Comparison of ENCODE assay signal across 35 cellular contexts in the genomic region with DNA sequence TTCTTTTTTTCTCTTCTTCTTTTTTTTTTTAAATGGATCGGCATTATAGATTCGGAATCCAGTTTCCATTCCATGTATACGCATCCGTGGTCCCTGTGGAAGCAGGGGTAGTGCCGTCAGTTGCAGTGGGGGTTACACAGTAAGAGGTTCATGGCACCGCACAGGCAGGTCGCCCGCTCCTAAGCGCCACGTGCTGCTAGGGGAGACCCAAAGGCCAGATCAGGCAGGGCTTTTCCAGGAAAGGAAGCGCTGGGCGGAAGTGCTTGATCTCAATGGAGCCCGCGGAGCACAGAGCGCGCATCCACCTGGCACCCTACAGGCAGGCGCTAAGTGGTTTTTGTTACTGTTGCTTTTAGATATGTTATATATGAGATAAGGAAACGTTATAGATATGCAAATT.
"Had no signal": no experiment of that assay in that cellular context is flagged by ENCODE, and none has a peak within 500 bp of the region (broad histone marks: within the 10 kb centered on the region; RNA-seq: fewer than 3 reads in every experiment).

No MANE protein-coding gene starts in this region.

- H3K4me3 ChIP-seq: MG63 had no signal

- H3K36me3 ChIP-seq: MG63 had no signal

- H3K27ac ChIP-seq: KMS-11 had no signal

- H3K9me3 ChIP-seq: MG63 had no signal

- DNase-seq: Karpas-422, Kasumi-1, KG1, MG63, MM.1S, MV-4-11, NCI-H1048, NCI-H1092, NCI-H1092 treated with DMSO at 0.1 percent for 48 hours, NCI-H1105, NCI-H1105 treated with DMSO at 0.1 percent for 48 hours, NCI-H1417, NCI-H1417 treated with DMSO at 0.1 percent for 48 hours, NCI-H1436, NCI-H1436 treated with DMSO at 0.1 percent for 48 hours, NCI-H146, NCI-H1694, NCI-H1694 treated with DMSO at 0.1 percent for 48 hours, NCI-H187, NCI-H187 treated with DMSO at 0.1 percent for 48 hours, NCI-H1930, NCI-H2029, NCI-H2029 treated with DMSO at 0.1 percent for 48 hours, NCI-H2081, NCI-H2081 treated with DMSO at 0.1 percent for 48 hours, NCI-H2107, NCI-H2171, NCI-H2171 treated with DMSO at 0.1 percent for 48 hours, NCI-H2227 treated with DMSO at 0.1 percent for 48 hours, NCI-H226, NCI-H345, NCI-H446, NCI-H446 treated with DMSO at 0.1 percent for 48 hours, NCI-H510A had no signal

- H3K27me3 ChIP-seq: MG63 had no signal
